12 cellular contexts compared by ENCODE assay signal in the genomic region with DNA sequence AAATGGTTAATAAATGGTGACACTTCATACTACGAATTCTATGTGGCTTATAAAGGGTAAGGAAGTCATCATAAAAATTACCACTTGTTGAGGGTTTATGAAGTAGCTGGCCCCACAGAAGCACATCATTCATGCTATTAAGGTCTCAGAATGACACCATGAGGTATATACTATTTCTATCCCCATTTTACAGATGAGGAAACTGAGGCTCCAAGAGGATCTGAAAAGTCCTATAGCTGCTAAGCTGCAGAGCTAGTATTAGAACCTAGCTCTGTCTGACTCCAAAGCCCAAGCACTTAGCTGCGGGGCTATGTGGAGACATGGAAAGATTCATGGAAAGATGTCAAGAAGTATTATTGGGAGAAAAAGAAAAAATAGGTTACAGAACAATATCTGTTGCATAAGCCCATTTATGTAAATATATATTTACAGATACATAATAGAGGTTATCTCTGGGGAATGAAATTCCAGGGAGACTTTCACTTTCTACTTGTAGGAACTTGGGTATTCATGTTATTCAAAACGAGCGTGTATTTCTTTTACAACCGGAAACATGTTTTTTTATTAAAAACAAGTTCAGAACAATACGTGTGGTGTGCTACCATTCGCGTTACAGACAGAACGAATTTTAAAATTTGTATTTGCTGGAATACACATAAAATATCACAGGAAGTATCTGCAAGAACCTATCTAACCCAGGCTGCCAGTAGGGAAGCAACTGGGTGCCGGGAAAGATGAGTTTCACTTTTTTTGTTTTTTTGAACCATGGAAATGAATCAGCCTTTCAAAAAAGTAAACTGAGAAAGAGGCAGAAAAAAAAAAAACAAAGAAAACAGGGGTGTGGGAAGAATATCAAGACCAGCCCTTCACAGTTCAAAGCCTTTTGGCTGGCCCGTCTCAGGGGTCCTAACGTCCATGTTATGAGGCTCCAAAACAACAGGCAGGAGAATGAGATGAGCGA. TPM values are rescaled to one million over a fixed set of nuclear protein-coding genes. Genes with fewer than 3 reads are reported as not detected.
DNase-seq lines count a peak whose midpoint lies in the region; ATAC-seq and TF ChIP-seq lines count a peak whose summit lies in the region.
"Had no signal": no experiment of that assay in that cellular context is flagged by ENCODE, and none has a peak within 500 bp of the region (broad histone marks: within the 10 kb centered on the region; RNA-seq: fewer than 3 reads in every experiment).

No MANE protein-coding gene starts in this region.

- H3K36me3 Mint-ChIP-seq in CD4-positive, alpha-beta T cell (ENCODE audit: low read depth), result no peaks in the 10 kb centered on the region
- H3K36me3 Mint-ChIP-seq in chondrocyte (ENCODE audit: low read depth) (no peaks in the 10 kb centered on the region), nephron progenitor cell (ENCODE audit: low read depth) (no peaks in the 10 kb centered on the region)

- CTCF ChIA-PET in CD4-positive, alpha-beta T cell (lab: Charles Lee), result no interaction called here

- POLR2A ChIA-PET in CD4-positive, alpha-beta T cell (lab: Charles Lee), result no interaction called here

- H4K20me1 ChIP-seq in OCI-LY1 (ENCODE audit: insufficient read depth, low read length), result no peaks in the 10 kb centered on the region

- H3K4me3 Mint-ChIP-seq in CD4-positive, alpha-beta T cell, result peak overlapping the region; percentile 30
- H3K4me3 Mint-ChIP-seq in chondrocyte (ENCODE audit: unreplicated experiment) (no peak overlapping the region), nephron progenitor cell (no peak overlapping the region)

- H3K27me3 Mint-ChIP-seq in CD4-positive, alpha-beta T cell, result no peaks in the 10 kb centered on the region
- H3K27me3 Mint-ChIP-seq in chondrocyte (ENCODE audit: low read depth), result no peaks in the 10 kb centered on the region
- peaks cover 13% of the 10 kb centered on the region for H3K27me3 Mint-ChIP-seq in nephron progenitor cell (ENCODE audit: low read depth, poor library complexity)

- DNase-seq in CD4-positive, alpha-beta T cell, result no peak
- DNase-seq in fibroblast of gingiva (ENCODE audit: low read depth), result peak; percentile 32
- DNase-seq in psoas muscle, result no peak
- DNase-seq in NOMO-1 (lab: John Stamatoyannopoulos, UW; ENCODE audit: unreplicated experiment in 2 of 2), result no peak
- DNase-seq in chondrocyte (ENCODE audit: low spot score), result no peak
- no peak for DNase-seq in nephron progenitor cell
- DNase-seq in effector CD4-positive, alpha-beta T cell, result no peak
- DNase-seq: DMS79 treated with DMSO at 0.1 percent for 48 hours; effector memory CD4-positive, alpha-beta T cell; KG1; NCI-H526 had no signal

- H2AFZ ChIP-seq in OCI-LY1 (ENCODE audit: low read length), result no peak overlapping the region

- no peaks in the 10 kb centered on the region for H3K9me2 ChIP-seq in OCI-LY1 (ENCODE audit: low read depth, low read length)

- peak overlapping the region; percentile 66 for H3K27ac Mint-ChIP-seq in CD4-positive, alpha-beta T cell
- no peak overlapping the region for H3K27ac Mint-ChIP-seq in chondrocyte (ENCODE audit: unreplicated experiment)
- H3K27ac Mint-ChIP-seq in nephron progenitor cell, result no peak overlapping the region

- intact Hi-C loops in CD4-positive, alpha-beta T cell (cut with DNase I, micrococcal nuclease), result no loop called here
- intact Hi-C loops in psoas muscle (cut with DNase I), result no loop called here

- no peaks in the 10 kb centered on the region for H3K9me3 ChIP-seq in CD4-positive, alpha-beta T cell (ENCODE audit: control insufficient read depth, low read length)
- H3K9me3 ChIP-seq in OCI-LY1 (ENCODE audit: low read length) (no peaks in the 10 kb centered on the region), psoas muscle (no peaks in the 10 kb centered on the region)

- H3K4me1 ChIP-seq in OCI-LY1 (ENCODE audit: insufficient read depth, low read length, severe bottlenecking) (peaks cover 5% of the 10 kb centered on the region), psoas muscle (no peaks in the 10 kb centered on the region)

- ATAC-seq in CD4-positive, alpha-beta T cell (ENCODE audit: poor library complexity), result no peak
- ATAC-seq in psoas muscle, result no peak

- H3K4me3 ChIP-seq in OCI-LY1 (ENCODE audit: low read depth, low read length, poor library complexity, severe bottlenecking), result no peak overlapping the region
- H3K4me3 ChIP-seq in psoas muscle, result peak overlapping the region; percentile 16

- no peaks in the 10 kb centered on the region for H3F3A ChIP-seq in OCI-LY1 (ENCODE audit: insufficient read depth, low read length)

- WGBS in psoas muscle, 3 donors, result 39 to 51% (median 47%) methylated on average over 13 of the region's 13 CpGs

- H3K4me1 Mint-ChIP-seq in CD4-positive, alpha-beta T cell (ENCODE audit: low read depth), result peaks cover 10% of the 10 kb centered on the region
- peaks cover 18% of the 10 kb centered on the region for H3K4me1 Mint-ChIP-seq in chondrocyte (ENCODE audit: low read depth)
- H3K4me1 Mint-ChIP-seq in nephron progenitor cell, result peaks cover 46% of the 10 kb centered on the region

- no peaks in the 10 kb centered on the region for H3K79me2 ChIP-seq in OCI-LY1 (ENCODE audit: insufficient read depth, low read length)

- H3K9ac ChIP-seq in OCI-LY1 (ENCODE audit: low read length), result no peak overlapping the region

- H3K36me3 ChIP-seq in OCI-LY1 (ENCODE audit: insufficient read depth, low read length), result no peaks in the 10 kb centered on the region
- no peaks in the 10 kb centered on the region for H3K36me3 ChIP-seq in psoas muscle (ENCODE audit: insufficient read depth in 1 of 2, low read depth in 1 of 2)

- H3K9me3 Mint-ChIP-seq in CD4-positive, alpha-beta T cell, result no peaks in the 10 kb centered on the region
- H3K9me3 Mint-ChIP-seq in chondrocyte (ENCODE audit: low read depth) (no peaks in the 10 kb centered on the region), nephron progenitor cell (no peaks in the 10 kb centered on the region)

- no peak overlapping the region for H3K27ac ChIP-seq in CD4-positive, alpha-beta T cell (ENCODE audit: low read depth, low read length)
- H3K27ac ChIP-seq in OCI-LY1 (ENCODE audit: low read depth, low read length, poor library complexity, severe bottlenecking) (no peak overlapping the region), psoas muscle (no peak overlapping the region)

- TF ChIP-seq CTCF in CD4-positive, alpha-beta T cell (IDR thresholded peaks at IDR 0.05), result no peak
- TF ChIP-seq CTCF in OCI-LY1 (IDR thresholded peaks at IDR 0.05; ENCODE audit: low read length), result no peak
- no peak for TF ChIP-seq CTCF in psoas muscle (IDR thresholded peaks at IDR 0.05)
- no peak for TF ChIP-seq CTCF in chondrocyte (IDR thresholded peaks at IDR 0.05)
- no peak for TF ChIP-seq CTCF in nephron progenitor cell (IDR thresholded peaks at IDR 0.05)

- H3K4me2 ChIP-seq in OCI-LY1 (ENCODE audit: low read length), result peak overlapping the region; percentile 18; the same call in 1 of the 2 replicates

- H3K27me3 ChIP-seq in CD4-positive, alpha-beta T cell (ENCODE audit: control insufficient read depth, insufficient read depth, low read length), result no peaks in the 10 kb centered on the region
- H3K27me3 ChIP-seq in OCI-LY1 (ENCODE audit: insufficient read depth, low read length) (0 out of 2 replicates have a peak, but pooled peaks cover 7% of the 10 kb centered on the region), psoas muscle (ENCODE audit: insufficient read depth in 3 of 3, low read length in 2 of 3) (peaks cover 0 to 14% (median 0%) of the 10 kb centered on the region in 3 donors)

RNA-seq across cellular contexts. Expression of gene SPOCD1, which starts 13.4 kb away (rescaled TPM):
- total RNA-seq in CD4-positive, alpha-beta T cell, result under 1 TPM; 0.11 to 0.27 TPM
- total RNA-seq in psoas muscle, result under 1 TPM in 2 of 4 donors, not detected in 2; 0.15 to 0.32 TPM
- 1 to 10 TPM in 1 of 3 donors, under 1 TPM in 2; 0.05 to 2.5 (median 0.08) TPM for polyA plus RNA-seq in psoas muscle
- 0.46 to 7.3 TPM (median 5.2 TPM) in 3 replicates for total RNA-seq in chondrocyte

RNA-seq across cellular contexts. Expression of gene ADGRB2, which starts 38.3 kb away (rescaled TPM):
- under 1 TPM; 0.39 to 0.71 TPM for total RNA-seq in CD4-positive, alpha-beta T cell
- total RNA-seq in psoas muscle, result 1 to 10 TPM in 3 of 4 donors, under 1 TPM in 1; 0.61 to 1.8 (median 1.2) TPM
- polyA plus RNA-seq in psoas muscle, result under 1 TPM; 0.44 to 0.73 (median 0.65) TPM
- total RNA-seq in chondrocyte, result 11.9 to 20.4 TPM (median 12.2 TPM) in 3 replicates
